In the genomic region with DNA sequence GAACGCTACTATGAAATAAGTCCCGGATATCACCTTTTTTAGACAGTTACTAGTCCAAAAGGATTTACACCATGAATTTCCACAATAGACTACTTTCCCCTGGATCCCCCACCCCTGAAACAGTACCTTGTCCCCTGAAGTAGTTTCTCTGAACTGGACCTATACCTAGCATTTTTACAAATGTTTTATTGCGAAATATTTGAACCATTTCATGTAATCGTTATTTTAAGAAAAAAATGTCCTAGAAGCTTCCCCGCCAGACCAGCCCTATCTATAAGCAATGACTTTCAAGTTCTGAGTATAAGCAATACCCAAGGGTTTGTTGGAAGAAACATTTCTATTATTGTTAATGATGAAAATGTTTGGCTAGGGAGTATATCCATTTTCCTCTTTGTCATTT, we compare ENCODE assay signal across 4 cellular contexts.
A peak's percentile ranks its signal among the peaks of the same experiment; 100 is the strongest.
TF ChIP-seq lines count a peak whose summit lies in the region.

No MANE protein-coding gene starts in this region.

TF ChIP-seq in HepG2, 621 proteins besides CTCF, POLR2A, EP300 and RAD21:
- TF ChIP-seq ZNF335 (CRISPR knock-in tag; IDR thresholded peaks at IDR 0.05) (no peak), CEBPB (IDR thresholded peaks at IDR 0.05; ENCODE audit: borderline replicate concordance, low read depth, low read length) (peak; percentile 51; the same call in 1 of the 2 replicates)
TF ChIP-seq in HepG2: peak in this region for 1.

TF ChIP-seq in IMR-90, 13 proteins besides CTCF, POLR2A, EP300 and RAD21:
- peak; percentile 68 for TF ChIP-seq CEBPB (IDR thresholded peaks at IDR 0.05; ENCODE audit: low read depth, low read length)
- TF ChIP-seq, protein P1, sequence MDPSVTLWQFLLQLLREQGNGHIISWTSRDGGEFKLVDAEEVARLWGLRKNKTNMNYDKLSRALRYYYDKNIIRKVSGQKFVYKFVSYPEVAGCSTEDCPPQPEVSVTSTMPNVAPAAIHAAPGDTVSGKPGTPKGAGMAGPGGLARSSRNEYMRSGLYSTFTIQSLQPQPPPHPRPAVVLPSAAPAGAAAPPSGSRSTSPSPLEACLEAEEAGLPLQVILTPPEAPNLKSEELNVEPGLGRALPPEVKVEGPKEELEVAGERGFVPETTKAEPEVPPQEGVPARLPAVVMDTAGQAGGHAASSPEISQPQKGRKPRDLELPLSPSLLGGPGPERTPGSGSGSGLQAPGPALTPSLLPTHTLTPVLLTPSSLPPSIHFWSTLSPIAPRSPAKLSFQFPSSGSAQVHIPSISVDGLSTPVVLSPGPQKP (IDR thresholded peaks at IDR 0.05; ENCODE audit: borderline replicate concordance, low read depth, low read length) = no peak
TF ChIP-seq in IMR-90: peak in this region for 1.

TF ChIP-seq in K562, 482 proteins besides CTCF, POLR2A, EP300 and RAD21:
- TF ChIP-seq CEBPB (tag; IDR thresholded peaks at IDR 0.05) = 0 out of 2 replicates have a peak, but pooled peaks have one; percentile 29
- TF ChIP-seq, protein P2, sequence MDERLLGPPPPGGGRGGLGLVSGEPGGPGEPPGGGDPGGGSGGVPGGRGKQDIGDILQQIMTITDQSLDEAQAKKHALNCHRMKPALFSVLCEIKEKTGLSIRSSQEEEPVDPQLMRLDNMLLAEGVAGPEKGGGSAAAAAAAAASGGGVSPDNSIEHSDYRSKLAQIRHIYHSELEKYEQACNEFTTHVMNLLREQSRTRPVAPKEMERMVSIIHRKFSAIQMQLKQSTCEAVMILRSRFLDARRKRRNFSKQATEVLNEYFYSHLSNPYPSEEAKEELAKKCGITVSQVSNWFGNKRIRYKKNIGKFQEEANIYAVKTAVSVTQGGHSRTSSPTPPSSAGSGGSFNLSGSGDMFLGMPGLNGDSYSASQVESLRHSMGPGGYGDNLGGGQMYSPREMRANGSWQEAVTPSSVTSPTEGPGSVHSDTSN (CRISPR knock-in tag; IDR thresholded peaks at IDR 0.05; ENCODE audit: low read depth) = no peak
- TF ChIP-seq, protein P2 (tag; conservative IDR thresholded peaks at IDR 0.05; ENCODE audit: low read depth) = no peak
- no peak for TF ChIP-seq CEBPG (CRISPR knock-in tag; IDR thresholded peaks at IDR 0.05)
- peak in 1 of 2 experiments; percentile 55; a peak in 2 of 4 replicates for TF ChIP-seq CEBPG (tag; conservative IDR thresholded peaks at IDR 0.05 in 1 of 2, IDR thresholded peaks at IDR 0.05 in 1 of 2)

TF ChIP-seq in H1, 55 proteins besides CTCF, POLR2A, EP300 and RAD21:
- TF ChIP-seq, protein P3, sequence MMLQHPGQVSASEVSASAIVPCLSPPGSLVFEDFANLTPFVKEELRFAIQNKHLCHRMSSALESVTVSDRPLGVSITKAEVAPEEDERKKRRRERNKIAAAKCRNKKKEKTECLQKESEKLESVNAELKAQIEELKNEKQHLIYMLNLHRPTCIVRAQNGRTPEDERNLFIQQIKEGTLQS (IDR thresholded peaks at IDR 0.05; ENCODE audit: insufficient read depth, low read depth, low read length) = no peak
- no peak for TF ChIP-seq PHF8 (conservative IDR thresholded peaks at IDR 0.05; ENCODE audit: low read depth, low read length)
- TF ChIP-seq RXRA (IDR thresholded peaks at IDR 0.05; ENCODE audit: insufficient read depth, low read depth, low read length) = no peak
- peak; percentile 37; the same call in 1 of the 2 replicates for TF ChIP-seq CEBPB (IDR thresholded peaks at IDR 0.05; ENCODE audit: low read depth, low read length)
